1 cellular context compared by ENCODE assay signal in genomic region chr9:109500421-109500974, GRCh38.
TF ChIP-seq lines count a peak whose summit lies in the region.

No MANE protein-coding gene starts in this region.

TF ChIP-seq in WTC11, 78 proteins besides CTCF, POLR2A, EP300 and RAD21:
- TF ChIP-seq, protein P1, sequence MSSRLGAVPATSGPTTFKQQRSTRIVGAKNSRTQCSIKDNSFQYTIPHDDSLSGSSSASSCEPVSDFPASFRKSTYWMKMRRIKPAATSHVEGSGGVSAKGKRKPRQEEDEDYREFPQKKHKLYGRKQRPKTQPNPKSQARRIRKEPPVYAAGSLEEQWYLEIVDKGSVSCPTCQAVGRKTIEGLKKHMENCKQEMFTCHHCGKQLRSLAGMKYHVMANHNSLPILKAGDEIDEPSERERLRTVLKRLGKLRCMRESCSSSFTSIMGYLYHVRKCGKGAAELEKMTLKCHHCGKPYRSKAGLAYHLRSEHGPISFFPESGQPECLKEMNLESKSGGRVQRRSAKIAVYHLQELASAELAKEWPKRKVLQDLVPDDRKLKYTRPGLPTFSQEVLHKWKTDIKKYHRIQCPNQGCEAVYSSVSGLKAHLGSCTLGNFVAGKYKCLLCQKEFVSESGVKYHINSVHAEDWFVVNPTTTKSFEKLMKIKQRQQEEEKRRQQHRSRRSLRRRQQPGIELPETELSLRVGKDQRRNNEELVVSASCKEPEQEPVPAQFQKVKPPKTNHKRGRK (CRISPR knock-in tag; IDR thresholded peaks at IDR 0.05; ENCODE audit: borderline replicate concordance), result no peak
- no peak for TF ChIP-seq ZNF423 (CRISPR knock-in tag; IDR thresholded peaks at IDR 0.05)
